Comparison of ENCODE assay signal across 8 cellular contexts in the genomic region with DNA sequence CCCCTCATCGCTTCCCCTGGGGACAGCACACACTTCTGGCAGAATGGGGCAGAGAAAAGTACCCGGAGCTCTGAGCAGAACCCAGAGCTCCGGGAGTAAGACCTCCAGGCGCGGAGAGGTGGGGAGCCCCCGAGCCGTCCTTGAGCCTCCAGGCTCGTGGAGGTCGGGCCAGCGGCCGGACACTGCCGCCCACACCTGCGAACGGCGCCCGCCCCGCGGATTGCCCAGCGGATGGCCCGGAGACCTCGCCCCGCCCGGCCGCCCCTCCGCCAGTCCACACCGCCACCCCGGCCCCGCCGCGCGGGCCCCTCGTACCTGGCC. TPM values are rescaled to one million over a fixed set of nuclear protein-coding genes. Genes with fewer than 3 reads are reported as not detected.
DNase-seq lines count a peak whose midpoint lies in the region; ATAC-seq, FAIRE-seq and TF ChIP-seq lines count a peak whose summit lies in the region.

No MANE protein-coding gene starts in this region.

- RAD21 ChIA-PET in GM12878 (lab: Charles Lee; ENCODE audit: unreplicated experiment), result no interaction called here

- peaks cover 3% of the 10 kb centered on the region for H3K36me3 Mint-ChIP-seq in memory B cell

- WGBS in GM12878 (ENCODE audit: insufficient coverage, insufficient replicate concordance, low lambda C conversion rate, missing lambda C conversion rate), result 1% methylated on average over 12 of the region's 32 CpGs
- WGBS in upper lobe of left lung, 2 donors, result 0% methylated on average over 1 to 13 of the region's 32 CpGs

- H2AFZ ChIP-seq in GM12878 (ENCODE audit: control insufficient read depth, low read depth, low read length), result peak overlapping the region; percentile 75

- H3K79me2 ChIP-seq in GM12878 (ENCODE audit: control insufficient read depth, insufficient read depth, low read length), result peaks cover 32% of the 10 kb centered on the region

- H3K4me1 Mint-ChIP-seq in memory B cell, result peaks cover 18% of the 10 kb centered on the region

- TF ChIP-seq RAD21 in GM12878 (IDR thresholded peaks at IDR 0.05; ENCODE audit: insufficient read depth, low read depth, low read length), result no peak

- no peaks in the 10 kb centered on the region for H3K36me3 ChIP-seq in GM12878 (ENCODE audit: control insufficient read depth in 2 of 2, insufficient read depth in 2 of 2, low read length in 1 of 2)
- no peaks in the 10 kb centered on the region for H3K36me3 ChIP-seq in upper lobe of left lung

- intact Hi-C loops in GM12878 (cut with micrococcal nuclease; ENCODE audit: unreplicated experiment), result loop anchor here (5.0 to 10.0 kb wide), 2 partner anchors 74 to 89 kb away; a partner anchor contains a TSS

- BruUV-seq in GM12878 (replicated peaks; lab: Mats Ljungman, UMichigan), result no TSS peak

- no peaks in the 10 kb centered on the region for H3K27me3 Mint-ChIP-seq in memory B cell

- H4K20me1 ChIP-seq in GM12878 (ENCODE audit: control insufficient read depth, insufficient read depth), result no peaks in the 10 kb centered on the region

- H3K9me3 Mint-ChIP-seq in memory B cell, result no peaks in the 10 kb centered on the region

- peak overlapping the region; percentile 94 for H3K4me3 Mint-ChIP-seq in memory B cell

- H3K27ac Mint-ChIP-seq in memory B cell, result peak overlapping the region; percentile 62

- no peak for DNase-seq in GM12878 (ENCODE audit: low read depth, low spot score)
- no peak for DNase-seq in memory B cell (ENCODE audit: low spot score in 2 of 2)
- DNase-seq in upper lobe of left lung, result peak in 1 of 2 donors; percentile 30
- DNase-seq in COLO829 (ENCODE audit: low spot score), result no peak
- no peak for DNase-seq in SHP77 treated with DMSO at 0.1 percent for 48 hours (lab: John Stamatoyannopoulos, UW)
- DNase-seq in middle frontal gyrus (ENCODE audit: extremely low spot score, low spot score), result no peak

- peak overlapping the region; percentile 92 for H3K4me3 ChIP-seq in GM12878
- peak overlapping the region; percentile 62 to 99 (median 90) for H3K4me3 ChIP-seq in upper lobe of left lung

- no peaks in the 10 kb centered on the region for H3K9me3 ChIP-seq in GM12878 (replicated peaks; ENCODE audit: control insufficient read depth, insufficient read depth, low read length)
- no peaks in the 10 kb centered on the region for H3K9me3 ChIP-seq in upper lobe of left lung

- ATAC-seq in GM19395 (IDR thresholded peaks at IDR 0.05; ENCODE audit: unreplicated experiment), result peak; percentile 21
- peak; percentile 11 for ATAC-seq in HG03457 (IDR thresholded peaks at IDR 0.05; ENCODE audit: unreplicated experiment)
- peak; percentile 38; the same call in 2 of the 3 replicates for ATAC-seq in GM12878
- no peak for ATAC-seq in memory B cell (ENCODE audit: low read depth)
- ATAC-seq in upper lobe of left lung (ENCODE audit: low FRiP score in 2 of 2), result no peak

- no peak for TF ChIP-seq POLR2A in GM12878 (IDR thresholded peaks at IDR 0.05; ENCODE audit: low read depth, low read length)
- no peak for TF ChIP-seq POLR2A in upper lobe of left lung (IDR thresholded peaks at IDR 0.05)

- H3K9ac ChIP-seq in GM12878 (ENCODE audit: control insufficient read depth, insufficient read depth, low read length), result peak overlapping the region; percentile 92

- no peak for TF ChIP-seq CTCF in GM12878 (IDR thresholded peaks at IDR 0.05 in 2 of 3, conservative IDR thresholded peaks at IDR 0.05 in 1 of 3; ENCODE audit: control insufficient read depth in 2 of 3, extremely low read depth in 1 of 3, insufficient read depth in 1 of 3, low read depth in 3 of 3, low read length in 3 of 3)
- TF ChIP-seq CTCF in upper lobe of left lung (IDR thresholded peaks at IDR 0.05), result no peak

- SMC1A ChIA-PET in GM12878 (lab: Charles Lee; ENCODE audit: uncharacterized antibody, unreplicated experiment), result interaction anchor here (1.5 to 1.6 kb wide), 2 partner anchors 9 to 35 kb away, joined by 5 read pairs; no protein-coding TSS in a partner anchor

- POLR2A ChIA-PET in GM12878 (lab: Charles Lee), result interaction anchor here (0.5 kb wide), 1 partner anchor 10 kb away, joined by 3 read pairs; no protein-coding TSS in a partner anchor

- no peak for FAIRE-seq in GM12878 (lab: Jason Lieb, UNC)

- CTCF ChIA-PET in GM12878 (lab: Yijun Ruan, JAX), result interaction anchor here (2.6 kb wide), 1 partner anchor 64 kb away, joined by 10 read pairs; no protein-coding TSS in a partner anchor

- in situ Hi-C loops in GM12878 (cut with MboI), result no loop called here

- H3K4me1 ChIP-seq in GM12878 (ENCODE audit: control insufficient read depth, insufficient read depth, low read length), result no peaks in the 10 kb centered on the region
- H3K4me1 ChIP-seq in upper lobe of left lung, result peaks cover 18 to 35% (median 25%) of the 10 kb centered on the region in 4 donors

- H3K4me2 ChIP-seq in GM12878 (ENCODE audit: control insufficient read depth, insufficient read depth), result peak overlapping the region; percentile 91

- H3K27me3 ChIP-seq in GM12878 (replicated peaks in 1 of 2; ENCODE audit: control insufficient read depth in 2 of 2, insufficient read depth in 2 of 2, low read length in 1 of 2) (no peaks in the 10 kb centered on the region), upper lobe of left lung (no peaks in the 10 kb centered on the region)

- H3K27ac ChIP-seq in GM12878 (ENCODE audit: control insufficient read depth, insufficient read depth) (peak overlapping the region; percentile 73), upper lobe of left lung (peak overlapping the region; percentile 85 to 96 (median 88))

- TF ChIP-seq EP300 in GM12878 (IDR thresholded peaks at IDR 0.05; ENCODE audit: borderline replicate concordance in 1 of 2, control insufficient read depth in 1 of 2, low read depth in 2 of 2, low read length in 2 of 2) (no peak), upper lobe of left lung (IDR thresholded peaks at IDR 0.05) (no peak)

TF ChIP-seq in GM12878, 131 proteins besides CTCF, POLR2A, EP300 and RAD21:
- peak; percentile 72 for TF ChIP-seq NR2F1 (conservative IDR thresholded peaks at IDR 0.05)
- TF ChIP-seq, protein P1, sequence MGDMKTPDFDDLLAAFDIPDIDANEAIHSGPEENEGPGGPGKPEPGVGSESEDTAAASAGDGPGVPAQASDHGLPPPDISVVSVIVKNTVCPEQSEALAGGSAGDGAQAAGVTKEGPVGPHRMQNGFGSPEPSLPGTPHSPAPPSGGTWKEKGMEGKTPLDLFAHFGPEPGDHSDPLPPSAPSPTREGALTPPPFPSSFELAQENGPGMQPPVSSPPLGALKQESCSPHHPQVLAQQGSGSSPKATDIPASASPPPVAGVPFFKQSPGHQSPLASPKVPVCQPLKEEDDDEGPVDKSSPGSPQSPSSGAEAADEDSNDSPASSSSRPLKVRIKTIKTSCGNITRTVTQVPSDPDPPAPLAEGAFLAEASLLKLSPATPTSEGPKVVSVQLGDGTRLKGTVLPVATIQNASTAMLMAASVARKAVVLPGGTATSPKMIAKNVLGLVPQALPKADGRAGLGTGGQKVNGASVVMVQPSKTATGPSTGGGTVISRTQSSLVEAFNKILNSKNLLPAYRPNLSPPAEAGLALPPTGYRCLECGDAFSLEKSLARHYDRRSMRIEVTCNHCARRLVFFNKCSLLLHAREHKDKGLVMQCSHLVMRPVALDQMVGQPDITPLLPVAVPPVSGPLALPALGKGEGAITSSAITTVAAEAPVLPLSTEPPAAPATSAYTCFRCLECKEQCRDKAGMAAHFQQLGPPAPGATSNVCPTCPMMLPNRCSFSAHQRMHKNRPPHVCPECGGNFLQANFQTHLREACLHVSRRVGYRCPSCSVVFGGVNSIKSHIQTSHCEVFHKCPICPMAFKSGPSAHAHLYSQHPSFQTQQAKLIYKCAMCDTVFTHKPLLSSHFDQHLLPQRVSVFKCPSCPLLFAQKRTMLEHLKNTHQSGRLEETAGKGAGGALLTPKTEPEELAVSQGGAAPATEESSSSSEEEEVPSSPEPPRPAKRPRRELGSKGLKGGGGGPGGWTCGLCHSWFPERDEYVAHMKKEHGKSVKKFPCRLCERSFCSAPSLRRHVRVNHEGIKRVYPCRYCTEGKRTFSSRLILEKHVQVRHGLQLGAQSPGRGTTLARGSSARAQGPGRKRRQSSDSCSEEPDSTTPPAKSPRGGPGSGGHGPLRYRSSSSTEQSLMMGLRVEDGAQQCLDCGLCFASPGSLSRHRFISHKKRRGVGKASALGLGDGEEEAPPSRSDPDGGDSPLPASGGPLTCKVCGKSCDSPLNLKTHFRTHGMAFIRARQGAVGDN (IDR thresholded peaks at IDR 0.05), result 0 out of 2 replicates have a peak, but pooled peaks have one; percentile 37
- TF ChIP-seq ZNF24 (IDR thresholded peaks at IDR 0.05), result 0 out of 2 replicates have a peak, but pooled peaks have one; percentile 37
- no peak for TF ChIP-seq CREB1 (IDR thresholded peaks at IDR 0.05; ENCODE audit: low read depth)
- no peak for TF ChIP-seq NFXL1 (IDR thresholded peaks at IDR 0.05; ENCODE audit: borderline replicate concordance)

RNA-seq across cellular contexts. Expression of a gene that starts 0.3 kb away (rescaled TPM):
- 55.2 and 61.5 TPM in 2 replicates for total RNA-seq in GM12878 (2013; cell fraction: nucleolus; rRNA removed)
- 17.6 and 21.7 TPM in 2 replicates for total RNA-seq in GM12878 (2014; rRNA removed)
- total RNA-seq in GM12878 (2014; rRNA removed; fragmentation: Illumina TruSeq; extraction: Trizol), result 25.2 and 25.3 TPM in 2 replicates
- 32.5 and 35.1 TPM in 2 replicates for total RNA-seq in GM12878 (2021)
- 9.4 TPM for polyA plus RNA-seq in GM12878 (2011; ENCODE audit: low read depth)
- 25.2 and 32.5 TPM in 2 replicates for polyA plus RNA-seq in GM12878 (2011; rRNA removed)
- polyA plus RNA-seq in GM12878 (2011; cell fraction: cytosol; rRNA removed), result 10.5 and 13.0 TPM in 2 replicates
- polyA plus RNA-seq in GM12878 (2011; cell fraction: nucleus; rRNA removed), result 8.0 and 8.3 TPM in 2 replicates
- 8.6 and 9.5 TPM in 2 replicates for polyA plus RNA-seq in GM12878 (2012)
- polyA plus RNA-seq in GM12878 (2014; fragmentation: Illumina TruSeq; extraction: Trizol), result 18.8 and 25.0 TPM in 2 replicates
- 1 to 10 TPM; 6.9 to 7.3 TPM for polyA plus RNA-seq in GM12878 (2014; fragmentation: Nextera tagmentation; extraction: Ambion mirVana)
- 11.3 and 14.1 TPM in 2 replicates for polyA plus RNA-seq in GM12878 (2014; rRNA removed)
- polyA plus RNA-seq in GM12878 (2016; fragmentation: Nextera tagmentation; extraction: Ambion mirVana), result 10 to 100 TPM; 20.7 to 26.2 TPM
- 19.3 and 33.5 TPM in 2 replicates for polyA minus RNA-seq in GM12878 (2011; rRNA and poly(A)+ RNA removed)
- polyA minus RNA-seq in GM12878 (2011; cell fraction: cytosol; rRNA and poly(A)+ RNA removed), result 6.0 and 9.6 TPM in 2 replicates
- 4.0 and 9.5 TPM in 2 replicates for polyA minus RNA-seq in GM12878 (2011; cell fraction: nucleus; rRNA and poly(A)+ RNA removed)
- 10 to 100 TPM; 28.0 to 72.3 (median 37.7) TPM for total RNA-seq in upper lobe of left lung

Comparison
In these comparisons a context has a peak if more than half of its experiments do, and no peak if none do; other contexts are left out.
1. ATAC-seq: peak in GM19395 (single experiment), HG03457 (single experiment) and GM12878 (single experiment); none in memory B cell (single experiment) and upper lobe of left lung (0 of 2).